ENCODE assay signal across 8 cellular contexts in the genomic region with DNA sequence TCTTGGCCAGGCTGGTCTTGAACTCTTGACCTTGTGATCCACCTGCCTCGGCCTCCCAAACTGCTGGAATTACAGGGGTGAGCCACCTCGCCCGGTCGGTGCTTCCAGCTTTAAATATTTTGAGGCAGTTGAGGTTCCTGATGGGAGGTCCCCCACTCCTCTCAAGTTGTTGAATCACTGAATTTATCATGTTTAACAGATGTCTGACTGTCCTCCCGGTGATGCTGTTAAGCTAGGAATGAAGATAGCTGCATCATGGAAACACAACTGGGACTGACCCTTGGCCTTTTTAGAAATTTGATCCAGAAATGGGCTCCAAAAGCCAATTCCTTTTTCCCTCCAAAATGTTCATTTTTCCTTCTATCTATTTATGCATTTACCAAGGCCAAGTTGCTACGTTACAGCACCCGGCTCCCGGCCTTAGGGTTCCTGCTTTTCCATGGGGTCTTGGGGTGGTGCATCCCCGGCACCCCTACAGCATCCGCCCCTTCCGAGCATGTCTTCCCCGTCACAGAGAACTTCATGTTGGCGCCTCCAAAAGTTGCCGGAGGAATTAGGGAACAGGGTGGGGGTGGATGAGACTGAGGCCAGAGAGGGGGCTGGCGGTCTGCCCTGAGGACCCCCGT. TPM values are rescaled to one million over a fixed set of nuclear protein-coding genes. Genes with fewer than 3 reads are reported as not detected.
DNase-seq lines count a peak whose midpoint lies in the region; ATAC-seq, FAIRE-seq and TF ChIP-seq lines count a peak whose summit lies in the region.
"Had no signal": no experiment of that assay in that cellular context is flagged by ENCODE, and none has a peak within 500 bp of the region (broad histone marks: within the 10 kb centered on the region; RNA-seq: fewer than 3 reads in every experiment).

No MANE protein-coding gene starts in this region.

- H3K27ac ChIP-seq in fibroblast of lung (ENCODE audit: insufficient read depth, low read length): peak overlapping the region; percentile 26

- H3K4me2 ChIP-seq in fibroblast of lung (ENCODE audit: extremely low read depth, insufficient read depth, low read length): no peak overlapping the region

- no peaks in the 10 kb centered on the region for H3K27me3 ChIP-seq in fibroblast of lung (ENCODE audit: control insufficient read depth, insufficient read depth, low read length)

- TF ChIP-seq POLR2A in H54 (IDR thresholded peaks at IDR 0.05; ENCODE audit: low read depth, low read length): no peak

- H3K9me3 ChIP-seq in fibroblast of lung (ENCODE audit: control insufficient read depth, insufficient read depth, low read depth, low read length): no peaks in the 10 kb centered on the region

- H3K36me3 ChIP-seq in fibroblast of lung (ENCODE audit: control insufficient read depth, insufficient read depth, low read length): peaks cover 2% of the 10 kb centered on the region

- H3K79me2 ChIP-seq in fibroblast of lung (ENCODE audit: control insufficient read depth, insufficient read depth, low read length): no peaks in the 10 kb centered on the region

- H3K27ac Mint-ChIP-seq in stimulated activated naive B cell treated with anti-CD40 and anti-IgM and Interleukin-4, amounts not matched to agents 10 μg/mL and 1 μg/mL and 100 μg/mL, for 72 hours: peak overlapping the region; percentile 97

- ATAC-seq in GM21825 (IDR thresholded peaks at IDR 0.05; ENCODE audit: unreplicated experiment) (peak; percentile 28), HG03342 (IDR thresholded peaks at IDR 0.05; ENCODE audit: unreplicated experiment) (no peak)
- peak; percentile 33 to 41 for ATAC-seq in stimulated activated naive B cell treated with anti-CD40 and anti-IgM and Interleukin-4, amounts not matched to agents 10 μg/mL and 1 μg/mL and 100 μg/mL, for 72 hours (replicated peaks)

- DNase-seq in RKO (ENCODE audit: low spot score): peak; percentile 42
- DNase-seq in fibroblast of lung (ENCODE audit: low read depth in 2 of 2): no peak
- no peak for DNase-seq in stimulated activated naive B cell treated with anti-CD40 and anti-IgM and Interleukin-4, amounts not matched to agents 10 μg/mL and 1 μg/mL and 100 μg/mL, for 72 hours
- DNase-seq in H54 (ENCODE audit: insufficient read length, low spot score): no peak
- DNase-seq in GF-D8 (lab: John Stamatoyannopoulos, UW): no peak
- DNase-seq: NCI-H1417 had no signal

- no peaks in the 10 kb centered on the region for H4K20me1 ChIP-seq in fibroblast of lung (ENCODE audit: control insufficient read depth, extremely low read depth, insufficient read depth, low read length)

- H3K4me3 Mint-ChIP-seq in stimulated activated naive B cell treated with anti-CD40 and anti-IgM and Interleukin-4, amounts not matched to agents 10 μg/mL and 1 μg/mL and 100 μg/mL, for 72 hours: peak overlapping the region; percentile 90 to 94

- peak overlapping the region; percentile 37 for H3K9ac ChIP-seq in fibroblast of lung (ENCODE audit: insufficient read depth, low read length)

- H3K4me1 Mint-ChIP-seq in stimulated activated naive B cell treated with anti-CD40 and anti-IgM and Interleukin-4, amounts not matched to agents 10 μg/mL and 1 μg/mL and 100 μg/mL, for 72 hours: peaks cover 12 to 30% of the 10 kb centered on the region in 2 donors

- no peak for FAIRE-seq in H54 (lab: Jason Lieb, UNC)

- peaks cover 12% of the 10 kb centered on the region for H3K4me1 ChIP-seq in fibroblast of lung (ENCODE audit: control insufficient read depth, extremely low read depth, insufficient read depth, low read length)

- peaks cover 3 to 11% of the 10 kb centered on the region in 2 donors for H3K36me3 Mint-ChIP-seq in stimulated activated naive B cell treated with anti-CD40 and anti-IgM and Interleukin-4, amounts not matched to agents 10 μg/mL and 1 μg/mL and 100 μg/mL, for 72 hours

- no peaks in the 10 kb centered on the region for H3K9me3 Mint-ChIP-seq in stimulated activated naive B cell treated with anti-CD40 and anti-IgM and Interleukin-4, amounts not matched to agents 10 μg/mL and 1 μg/mL and 100 μg/mL, for 72 hours

- no peak for TF ChIP-seq CTCF in fibroblast of lung (conservative IDR thresholded peaks at IDR 0.05 in 1 of 2, IDR thresholded peaks at IDR 0.05 in 1 of 2; ENCODE audit: low read depth in 1 of 2, low read length in 2 of 2)

- no peaks in the 10 kb centered on the region for H3K27me3 Mint-ChIP-seq in stimulated activated naive B cell treated with anti-CD40 and anti-IgM and Interleukin-4, amounts not matched to agents 10 μg/mL and 1 μg/mL and 100 μg/mL, for 72 hours

- H3K4me3 ChIP-seq in fibroblast of lung (replicated peaks in 1 of 4; ENCODE audit: control extremely low read depth in 1 of 4, insufficient read depth in 1 of 4, low read depth in 3 of 4, low read length in 4 of 4): peak overlapping the region in 2 of 4 experiments; percentile 35 to 46

- no peak overlapping the region for H2AFZ ChIP-seq in fibroblast of lung (ENCODE audit: low read length)

RNA-seq across cellular contexts. Expression of a gene that starts 43.9 kb away (rescaled TPM):
- total RNA-seq in fibroblast of lung: 0.50 and 0.51 TPM in 2 replicates
- polyA plus RNA-seq in fibroblast of lung: 0.26 and 0.28 TPM in 2 replicates
- polyA plus RNA-seq in fibroblast of lung (2012): 0.63 and 1.9 TPM in 2 replicates
- 0.52 and 2.3 TPM in 2 replicates for polyA minus RNA-seq in fibroblast of lung (ENCODE audit: low replicate concordance)
